In the genomic region with DNA sequence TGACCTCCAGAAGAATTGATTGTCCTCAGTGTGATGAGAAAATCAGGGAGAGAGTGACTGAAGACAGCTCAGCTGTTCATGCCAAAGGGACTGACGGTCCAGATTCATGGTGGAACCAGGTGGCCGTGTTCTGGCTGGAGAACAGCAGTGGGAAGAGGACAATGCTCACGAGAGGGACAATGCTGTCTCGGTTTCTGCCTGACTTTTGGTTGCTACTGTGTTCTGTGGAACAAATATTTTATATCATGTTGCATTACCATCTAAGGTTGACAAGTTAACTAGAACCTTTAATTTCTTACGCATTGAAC, we compare ENCODE assay signal across 21 cellular contexts. TPM values are rescaled to one million over a fixed set of nuclear protein-coding genes. Genes with fewer than 3 reads are reported as not detected.
A peak's percentile ranks its signal among the peaks of the same experiment; 100 is the strongest.
DNase-seq lines count a peak whose midpoint lies in the region; ATAC-seq and TF ChIP-seq lines count a peak whose summit lies in the region.
"Had no signal": no experiment of that assay in that cellular context is flagged by ENCODE, and none has a peak within 500 bp of the region (broad histone marks: within the 10 kb centered on the region; RNA-seq: fewer than 3 reads in every experiment).

No MANE protein-coding gene starts in this region.

- peak overlapping the region; percentile 71 to 77 (median 74) for H3K27ac Mint-ChIP-seq in nephron
- H3K27ac Mint-ChIP-seq: CD8-positive, alpha-beta T cell; effector memory CD8-positive, alpha-beta T cell; immature natural killer cell had no signal

- H3K36me3 Mint-ChIP-seq in nephron (ENCODE audit: low read depth) = no peaks in the 10 kb centered on the region
- H3K36me3 Mint-ChIP-seq: CD8-positive, alpha-beta T cell; immature natural killer cell had no signal

- no peak for ATAC-seq in right cardiac atrium
- ATAC-seq in Right ventricle myocardium inferior = no peak
- no peak for ATAC-seq in HG03565 (IDR thresholded peaks at IDR 0.05; ENCODE audit: unreplicated experiment)
- ATAC-seq: CD8-positive, alpha-beta T cell; effector memory CD8-positive, alpha-beta T cell had no signal

- H3K27ac ChIP-seq in right cardiac atrium (ENCODE audit: low read length) = peak overlapping the region; percentile 82
- no peak overlapping the region for H3K27ac ChIP-seq in coronary artery
- H3K27ac ChIP-seq: suprapubic skin had no signal

- H3K27me3 ChIP-seq in right cardiac atrium (ENCODE audit: control insufficient read depth, insufficient read depth) = no peaks in the 10 kb centered on the region
- H3K27me3 ChIP-seq: suprapubic skin had no signal

- no peak for DNase-seq in right cardiac atrium
- no peak for DNase-seq in Right ventricle myocardium inferior (ENCODE audit: missing footprints)
- DNase-seq in coronary artery (ENCODE audit: low spot score) = peak; percentile 8
- no peak for DNase-seq in GM19238 (ENCODE audit: insufficient read length, low spot score)
- no peak for DNase-seq in SHP77 treated with DMSO at 0.1 percent for 48 hours (lab: John Stamatoyannopoulos, UW)
- DNase-seq in medulla oblongata (ENCODE audit: extremely low spot score) = no peak
- DNase-seq: ACHN; activated CD4-positive, CD25-positive, alpha-beta regulatory T cell treated with anti-CD3 and anti-CD28 coated beads, Interleukin-2, amount 50 U/mL, for 72 hours; activated naive CD4-positive, alpha-beta T cell treated with anti-CD3 and anti-CD28 coated beads for 36 hours; CD8-positive, alpha-beta T cell; effector memory CD8-positive, alpha-beta T cell; foreskin fibroblast; GDM1; immature natural killer cell; NCI-H1694; NCI-H510A; posterior cingulate gyrus; T-helper 1 cell had no signal

- intact Hi-C loops in right cardiac atrium (cut with DNase I) (loop anchor here in 2 of 4 donors (5.0 to 10.0 kb wide), 2 partner anchors 42 to 175 kb away; no protein-coding TSS in a partner anchor), Right ventricle myocardium inferior (cut with DNase I) (loop anchor here (10.0 kb wide), 1 partner anchor 165 kb away; no protein-coding TSS in a partner anchor)

- no peaks in the 10 kb centered on the region for H3K27me3 Mint-ChIP-seq in nephron (ENCODE audit: low read depth)
- H3K27me3 Mint-ChIP-seq: effector memory CD8-positive, alpha-beta T cell had no signal

- peak overlapping the region in 1 of 3 experiments; percentile 32 for H3K4me3 Mint-ChIP-seq in nephron
- H3K4me3 Mint-ChIP-seq: activated naive CD4-positive, alpha-beta T cell treated with anti-CD3 and anti-CD28 coated beads for 36 hours; CD8-positive, alpha-beta T cell; effector memory CD8-positive, alpha-beta T cell; immature natural killer cell had no signal

- no peaks in the 10 kb centered on the region for H3K9me3 Mint-ChIP-seq in nephron
- H3K9me3 Mint-ChIP-seq: activated naive CD4-positive, alpha-beta T cell treated with anti-CD3 and anti-CD28 coated beads for 36 hours; CD8-positive, alpha-beta T cell; effector memory CD8-positive, alpha-beta T cell; immature natural killer cell had no signal

- WGBS in right cardiac atrium = 69% methylated on average over 5 of the region's 5 CpGs

- no peak overlapping the region for H3K4me3 ChIP-seq in right cardiac atrium (ENCODE audit: low read length)
- H3K4me3 ChIP-seq in coronary artery = no peak overlapping the region
- H3K4me3 ChIP-seq: suprapubic skin had no signal

- H3K4me1 ChIP-seq in right cardiac atrium (ENCODE audit: control insufficient read depth, insufficient read depth, low read length) = peaks cover 7% of the 10 kb centered on the region

- H3K9me3 ChIP-seq in right cardiac atrium (ENCODE audit: control insufficient read depth, low read length) = no peaks in the 10 kb centered on the region
- H3K9me3 ChIP-seq: suprapubic skin had no signal

- TF ChIP-seq CTCF in coronary artery (IDR thresholded peaks at IDR 0.05) = no peak
- TF ChIP-seq CTCF in nephron (IDR thresholded peaks at IDR 0.05; ENCODE audit: unreplicated experiment in 3 of 3) = no peak

- peaks cover 74% of the 10 kb centered on the region for H3K4me1 Mint-ChIP-seq in nephron

RNA-seq across cellular contexts. Expression of a gene that starts 58.0 kb away (rescaled TPM):
- total RNA-seq in right cardiac atrium (10 to 100 TPM; 13.8 to 22.4 (median 19.4) TPM), Right ventricle myocardium inferior (4.6 TPM)
- 13.9 TPM for polyA plus RNA-seq in right cardiac atrium
